Comparison of ENCODE assay signal across 19 cellular contexts in the genomic region with DNA sequence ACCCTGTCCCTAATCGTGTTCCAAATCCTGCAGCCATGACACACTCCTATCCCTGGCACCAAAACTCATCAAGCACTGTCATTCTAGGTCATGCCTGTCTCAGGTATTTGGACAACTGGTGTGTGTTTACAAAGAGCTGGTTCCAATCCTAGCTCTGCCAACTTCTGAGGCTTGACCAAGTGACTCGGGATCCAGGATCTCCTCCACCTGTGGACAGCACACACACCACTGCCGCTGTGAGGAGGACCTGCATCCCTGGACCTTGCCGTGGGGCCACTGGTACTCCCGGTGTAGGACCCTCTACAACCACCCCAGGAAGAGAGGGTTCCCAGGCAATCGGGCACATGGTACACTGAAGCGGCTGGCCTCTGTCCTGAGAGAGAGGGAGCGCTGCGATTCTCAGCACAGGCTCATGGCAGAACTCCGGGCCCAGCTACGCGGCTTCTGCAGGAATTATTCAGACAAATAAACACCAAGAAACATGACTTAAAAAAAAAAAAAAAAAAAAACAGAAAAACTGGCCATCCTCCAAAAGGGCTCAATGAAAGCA. TPM values are rescaled to one million over a fixed set of nuclear protein-coding genes. Genes with fewer than 3 reads are reported as not detected.
DNase-seq lines count a peak whose midpoint lies in the region; ATAC-seq and TF ChIP-seq lines count a peak whose summit lies in the region.
"Had no signal": no experiment of that assay in that cellular context is flagged by ENCODE, and none has a peak within 500 bp of the region (broad histone marks: within the 10 kb centered on the region; RNA-seq: fewer than 3 reads in every experiment).

No MANE protein-coding gene starts in this region.

- no peaks in the 10 kb centered on the region for H3K9me3 ChIP-seq in right lobe of liver

- CTCF ChIA-PET in activated CD4-positive, alpha-beta memory T cell treated with anti-CD3 and anti-CD28 coated beads, Interleukin-2, amount 10 ng/mL, durations not matched to agents 7 days and 5 days (lab: Charles Lee) = no interaction called here
- CTCF ChIA-PET in activated CD4-positive, alpha-beta T cell treated with anti-CD3 and anti-CD28 coated beads, Interleukin-2, amount 10 ng/mL, durations not matched to agents 7 days and 5 days (lab: Charles Lee) = interaction anchor here (0.6 kb wide), 1 partner anchor 223 kb away, joined by 4 read pairs; no protein-coding TSS in a partner anchor

- peak; percentile 93 to 96 (median 94) for ATAC-seq in right lobe of liver
- no peak for ATAC-seq in stimulated activated effector memory CD8-positive, alpha-beta T cell treated with anti-CD3 and anti-CD28 coated beads, Interleukin-12 subunit alpha, Interleukin-12 subunit beta, amount 100 ng/mL, for 72 hours
- ATAC-seq in GM19035 (IDR thresholded peaks at IDR 0.05; ENCODE audit: unreplicated experiment) = no peak

- H3K27ac ChIP-seq in right lobe of liver = peak overlapping the region in 1 of 3 donors; percentile 53

- H3K4me1 ChIP-seq in right lobe of liver = peaks cover 0 to 22% (median 11%) of the 10 kb centered on the region in 4 donors

- no peak for TF ChIP-seq POLR2A in right lobe of liver (IDR thresholded peaks at IDR 0.05)

- H3K36me3 ChIP-seq in right lobe of liver = peaks cover 0 to 15% (median 3%) of the 10 kb centered on the region in 4 donors

- H3K9me3 Mint-ChIP-seq in chondrocyte (ENCODE audit: low read depth) = no peaks in the 10 kb centered on the region
- H3K9me3 Mint-ChIP-seq in stimulated activated effector memory CD8-positive, alpha-beta T cell treated with anti-CD3 and anti-CD28 coated beads, Interleukin-12 subunit alpha, Interleukin-12 subunit beta, amount 100 ng/mL, for 72 hours = no peaks in the 10 kb centered on the region
- no peaks in the 10 kb centered on the region for H3K9me3 Mint-ChIP-seq in activated CD4-positive, alpha-beta memory T cell treated with anti-CD3 and anti-CD28 coated beads, Interleukin-2, amount 10 ng/mL, durations not matched to agents 7 days and 5 days
- no peaks in the 10 kb centered on the region for H3K9me3 Mint-ChIP-seq in activated CD4-positive, alpha-beta T cell treated with anti-CD3 and anti-CD28 coated beads, Interleukin-2, amount 10 ng/mL, durations not matched to agents 7 days and 5 days
- H3K9me3 Mint-ChIP-seq: activated CD4-positive, alpha-beta T cell treated with anti-CD3 and anti-CD28 coated beads, Interleukin-2, amount 10 ng/mL, durations not matched to agents 24 days and 14 days; activated T-helper 2 cell treated with anti-CD3 and anti-CD28 coated beads, Interferon-gamma antibody, Interleukin-2, Interleukin-4, amounts not matched to agents 10 μg/mL and 5 μg/mL and 100 μg/mL, durations not matched to agents 14 hours and 24 hours and 36 hours; natural killer cell treated with Interleukin-12 subunit alpha and Interleukin-12 subunit beta and Interleukin-15 and Interleukin-18, amount 100 ng/mL, for 72 hours; stimulated activated naive CD8-positive, alpha-beta T cell treated with anti-CD3 and anti-CD28 coated beads, Interleukin-15, Interleukin-2, amounts not matched to agents 100 ng/mL and 50 ng/mL, for 24 hours; type B pancreatic cell had no signal

- POLR2A ChIA-PET in activated CD4-positive, alpha-beta memory T cell treated with anti-CD3 and anti-CD28 coated beads, Interleukin-2, amount 10 ng/mL, durations not matched to agents 7 days and 5 days (lab: Charles Lee) = no interaction called here
- POLR2A ChIA-PET in activated CD4-positive, alpha-beta T cell treated with anti-CD3 and anti-CD28 coated beads, Interleukin-2, amount 10 ng/mL, durations not matched to agents 7 days and 5 days (lab: Charles Lee) = no interaction called here

- no peaks in the 10 kb centered on the region for H3K27me3 ChIP-seq in right lobe of liver

- DNase-seq in LNCaP clone FGC (ENCODE audit: low read depth) (peak; percentile 95), chondrocyte (ENCODE audit: low spot score) (no peak), right lobe of liver (peak in 2 of 3 donors; percentile 28 to 87), ACHN (no peak)
- DNase-seq in stimulated activated effector memory CD8-positive, alpha-beta T cell treated with anti-CD3 and anti-CD28 coated beads, Interleukin-12 subunit alpha, Interleukin-12 subunit beta, amount 100 ng/mL, for 72 hours (ENCODE audit: low spot score in 2 of 2) = no peak
- no peak for DNase-seq in activated CD4-positive, alpha-beta memory T cell treated with anti-CD3 and anti-CD28 coated beads, Interleukin-2, amount 10 ng/mL, durations not matched to agents 7 days and 5 days
- no peak for DNase-seq in activated CD4-positive, alpha-beta T cell treated with anti-CD3 and anti-CD28 coated beads, Interleukin-2, amount 10 ng/mL, durations not matched to agents 7 days and 5 days
- DNase-seq: activated CD4-positive, alpha-beta T cell treated with anti-CD3 and anti-CD28 coated beads, Interleukin-2, amount 10 ng/mL, durations not matched to agents 24 days and 14 days; COR-L47; dermis blood vessel endothelial cell; left cardiac atrium; NCI-H524 treated with DMSO at 0.1 percent for 48 hours; small intestine; SW 1271 had no signal

- TF ChIP-seq CTCF in LNCaP clone FGC (IDR thresholded peaks at IDR 0.05; ENCODE audit: control insufficient read depth, extremely low read depth, insufficient read depth) (no peak), chondrocyte (IDR thresholded peaks at IDR 0.05) (no peak), right lobe of liver (IDR thresholded peaks at IDR 0.05) (no peak)

- H3K4me3 Mint-ChIP-seq in chondrocyte (ENCODE audit: unreplicated experiment) = no peak overlapping the region
- no peak overlapping the region for H3K4me3 Mint-ChIP-seq in stimulated activated effector memory CD8-positive, alpha-beta T cell treated with anti-CD3 and anti-CD28 coated beads, Interleukin-12 subunit alpha, Interleukin-12 subunit beta, amount 100 ng/mL, for 72 hours
- H3K4me3 Mint-ChIP-seq in activated CD4-positive, alpha-beta memory T cell treated with anti-CD3 and anti-CD28 coated beads, Interleukin-2, amount 10 ng/mL, durations not matched to agents 7 days and 5 days = no peak overlapping the region
- H3K4me3 Mint-ChIP-seq in activated CD4-positive, alpha-beta T cell treated with anti-CD3 and anti-CD28 coated beads, Interleukin-2, amount 10 ng/mL, durations not matched to agents 7 days and 5 days = no peak overlapping the region
- H3K4me3 Mint-ChIP-seq: activated CD4-positive, alpha-beta T cell treated with anti-CD3 and anti-CD28 coated beads, Interleukin-2, amount 10 ng/mL, durations not matched to agents 24 days and 14 days; natural killer cell treated with Interleukin-12 subunit alpha and Interleukin-12 subunit beta and Interleukin-15 and Interleukin-18, amount 100 ng/mL, for 72 hours; stimulated activated naive CD8-positive, alpha-beta T cell treated with anti-CD3 and anti-CD28 coated beads, Interleukin-15, Interleukin-2, amounts not matched to agents 100 ng/mL and 50 ng/mL, for 24 hours; type B pancreatic cell had no signal

- WGBS in right lobe of liver (ENCODE audit: insufficient coverage, low coverage, low lambda C conversion rate, missing lambda C conversion rate) = 37% methylated on average over 8 of the region's 12 CpGs

- intact Hi-C loops in right lobe of liver (cut with DNase I) = no loop called here

- peaks cover 14% of the 10 kb centered on the region for H3K36me3 Mint-ChIP-seq in chondrocyte (ENCODE audit: low read depth)
- peaks cover 83% of the 10 kb centered on the region for H3K36me3 Mint-ChIP-seq in stimulated activated effector memory CD8-positive, alpha-beta T cell treated with anti-CD3 and anti-CD28 coated beads, Interleukin-12 subunit alpha, Interleukin-12 subunit beta, amount 100 ng/mL, for 72 hours
- peaks cover 21% of the 10 kb centered on the region for H3K36me3 Mint-ChIP-seq in activated CD4-positive, alpha-beta memory T cell treated with anti-CD3 and anti-CD28 coated beads, Interleukin-2, amount 10 ng/mL, durations not matched to agents 7 days and 5 days (ENCODE audit: low read depth)
- peaks cover 16% of the 10 kb centered on the region for H3K36me3 Mint-ChIP-seq in activated CD4-positive, alpha-beta T cell treated with anti-CD3 and anti-CD28 coated beads, Interleukin-2, amount 10 ng/mL, durations not matched to agents 7 days and 5 days (ENCODE audit: low read depth)
- H3K36me3 Mint-ChIP-seq: natural killer cell treated with Interleukin-12 subunit alpha and Interleukin-12 subunit beta and Interleukin-15 and Interleukin-18, amount 100 ng/mL, for 72 hours had no signal

- H3K4me3 ChIP-seq in LNCaP clone FGC (ENCODE audit: low read depth, low read length) = peak overlapping the region; percentile 13; the same call in 1 of the 2 replicates
- H3K4me3 ChIP-seq in right lobe of liver = no peak overlapping the region

- peaks cover 22% of the 10 kb centered on the region for H3K4me1 Mint-ChIP-seq in chondrocyte (ENCODE audit: low read depth)
- H3K4me1 Mint-ChIP-seq in stimulated activated effector memory CD8-positive, alpha-beta T cell treated with anti-CD3 and anti-CD28 coated beads, Interleukin-12 subunit alpha, Interleukin-12 subunit beta, amount 100 ng/mL, for 72 hours = peaks cover 32% of the 10 kb centered on the region
- H3K4me1 Mint-ChIP-seq in activated CD4-positive, alpha-beta memory T cell treated with anti-CD3 and anti-CD28 coated beads, Interleukin-2, amount 10 ng/mL, durations not matched to agents 7 days and 5 days = no peaks in the 10 kb centered on the region
- H3K4me1 Mint-ChIP-seq in activated CD4-positive, alpha-beta T cell treated with anti-CD3 and anti-CD28 coated beads, Interleukin-2, amount 10 ng/mL, durations not matched to agents 7 days and 5 days = peaks cover 15% of the 10 kb centered on the region

- peak overlapping the region; percentile 41 for H3K27ac Mint-ChIP-seq in chondrocyte (ENCODE audit: unreplicated experiment)
- peak overlapping the region; percentile 65 for H3K27ac Mint-ChIP-seq in stimulated activated effector memory CD8-positive, alpha-beta T cell treated with anti-CD3 and anti-CD28 coated beads, Interleukin-12 subunit alpha, Interleukin-12 subunit beta, amount 100 ng/mL, for 72 hours
- no peak overlapping the region for H3K27ac Mint-ChIP-seq in activated CD4-positive, alpha-beta memory T cell treated with anti-CD3 and anti-CD28 coated beads, Interleukin-2, amount 10 ng/mL, durations not matched to agents 7 days and 5 days
- H3K27ac Mint-ChIP-seq in activated CD4-positive, alpha-beta T cell treated with anti-CD3 and anti-CD28 coated beads, Interleukin-2, amount 10 ng/mL, durations not matched to agents 7 days and 5 days = no peak overlapping the region
- H3K27ac Mint-ChIP-seq: activated CD4-positive, alpha-beta T cell treated with anti-CD3 and anti-CD28 coated beads, Interleukin-2, amount 10 ng/mL, durations not matched to agents 24 days and 14 days; activated T-helper 2 cell treated with anti-CD3 and anti-CD28 coated beads, Interferon-gamma antibody, Interleukin-2, Interleukin-4, amounts not matched to agents 10 μg/mL and 5 μg/mL and 100 μg/mL, durations not matched to agents 14 hours and 24 hours and 36 hours; natural killer cell treated with Interleukin-12 subunit alpha and Interleukin-12 subunit beta and Interleukin-15 and Interleukin-18, amount 100 ng/mL, for 72 hours; stimulated activated naive CD8-positive, alpha-beta T cell treated with anti-CD3 and anti-CD28 coated beads, Interleukin-15, Interleukin-2, amounts not matched to agents 100 ng/mL and 50 ng/mL, for 24 hours; type B pancreatic cell had no signal

- H3K27me3 Mint-ChIP-seq in chondrocyte (ENCODE audit: low read depth) = no peaks in the 10 kb centered on the region
- H3K27me3 Mint-ChIP-seq in activated CD4-positive, alpha-beta memory T cell treated with anti-CD3 and anti-CD28 coated beads, Interleukin-2, amount 10 ng/mL, durations not matched to agents 7 days and 5 days = no peaks in the 10 kb centered on the region
- no peaks in the 10 kb centered on the region for H3K27me3 Mint-ChIP-seq in activated CD4-positive, alpha-beta T cell treated with anti-CD3 and anti-CD28 coated beads, Interleukin-2, amount 10 ng/mL, durations not matched to agents 7 days and 5 days
- H3K27me3 Mint-ChIP-seq: activated CD4-positive, alpha-beta T cell treated with anti-CD3 and anti-CD28 coated beads, Interleukin-2, amount 10 ng/mL, durations not matched to agents 24 days and 14 days; natural killer cell treated with Interleukin-12 subunit alpha and Interleukin-12 subunit beta and Interleukin-15 and Interleukin-18, amount 100 ng/mL, for 72 hours; stimulated activated naive CD8-positive, alpha-beta T cell treated with anti-CD3 and anti-CD28 coated beads, Interleukin-15, Interleukin-2, amounts not matched to agents 100 ng/mL and 50 ng/mL, for 24 hours; type B pancreatic cell had no signal

- in situ Hi-C loops in ACHN (cut with HindIII; ENCODE audit: low pct_ligation_motif_present, low pct_unique_long_range_greater_than_20kb, low sequenced_read_pairs) = no loop called here

RNA-seq across cellular contexts. Expression of gene MLLT1, which starts 20.4 kb away (rescaled TPM):
- 57.7 to 61.2 TPM (median 60.9 TPM) in 3 replicates for total RNA-seq in chondrocyte
- total RNA-seq in right lobe of liver = 10 to 100 TPM; 11.3 to 24.3 (median 15.3) TPM
- total RNA-seq in activated CD4-positive, alpha-beta memory T cell treated with anti-CD3 and anti-CD28 coated beads, Interleukin-2, amount 10 ng/mL, durations not matched to agents 7 days and 5 days = 10 to 100 TPM; 35.6 to 37.2 TPM
- 10 to 100 TPM; 38.4 to 46.5 TPM for total RNA-seq in activated CD4-positive, alpha-beta T cell treated with anti-CD3 and anti-CD28 coated beads, Interleukin-2, amount 10 ng/mL, durations not matched to agents 7 days and 5 days

Comparison
In these comparisons a context has a peak if more than half of its experiments do, and no peak if none do; other contexts are left out.
1. DNase-seq: peak in LNCaP clone FGC (single experiment) and right lobe of liver (2 of 3); none in chondrocyte (single experiment), stimulated activated effector memory CD8-positive, alpha-beta T cell treated with anti-CD3 and anti-CD28 coated beads, Interleukin-12 subunit alpha, Interleukin-12 subunit beta, amount 100 ng/mL, for 72 hours (0 of 2), activated CD4-positive, alpha-beta memory T cell treated with anti-CD3 and anti-CD28 coated beads, Interleukin-2, amount 10 ng/mL, durations not matched to agents 7 days and 5 days (single experiment), ACHN (single experiment) and activated CD4-positive, alpha-beta T cell treated with anti-CD3 and anti-CD28 coated beads, Interleukin-2, amount 10 ng/mL, durations not matched to agents 7 days and 5 days (single experiment).
2. H3K27ac Mint-ChIP-seq: peak in chondrocyte (single experiment) and stimulated activated effector memory CD8-positive, alpha-beta T cell treated with anti-CD3 and anti-CD28 coated beads, Interleukin-12 subunit alpha, Interleukin-12 subunit beta, amount 100 ng/mL, for 72 hours (single experiment); none in activated CD4-positive, alpha-beta memory T cell treated with anti-CD3 and anti-CD28 coated beads, Interleukin-2, amount 10 ng/mL, durations not matched to agents 7 days and 5 days (single experiment) and activated CD4-positive, alpha-beta T cell treated with anti-CD3 and anti-CD28 coated beads, Interleukin-2, amount 10 ng/mL, durations not matched to agents 7 days and 5 days (single experiment).
3. ATAC-seq: peak in right lobe of liver (4 of 4); none in stimulated activated effector memory CD8-positive, alpha-beta T cell treated with anti-CD3 and anti-CD28 coated beads, Interleukin-12 subunit alpha, Interleukin-12 subunit beta, amount 100 ng/mL, for 72 hours (single experiment) and GM19035 (single experiment).